Comparison of ENCODE assay signal across 14 cellular contexts in genomic region chr11:128852327-128853023, GRCh38. TPM values are rescaled to one million over a fixed set of nuclear protein-coding genes. Genes with fewer than 3 reads are reported as not detected.
"Had no signal": no experiment of that assay in that cellular context is flagged by ENCODE, and none has a peak within 500 bp of the region (broad histone marks: within the 10 kb centered on the region; RNA-seq: fewer than 3 reads in every experiment).

No MANE protein-coding gene starts in this region.

- ATAC-seq: naive thymus-derived CD4-positive, alpha-beta T cell; stimulated activated memory B cell treated with anti-CD40 and anti-IgM and Interleukin-4, amounts not matched to agents 10 μg/mL and 1 μg/mL and 100 μg/mL, for 72 hours had no signal

- H3K27ac ChIP-seq: brain microvascular endothelial cell, esophagus muscularis mucosa had no signal

- H3K4me3 ChIP-seq: esophagus muscularis mucosa had no signal

- H3K4me1 ChIP-seq: esophagus muscularis mucosa had no signal

- DNase-seq: activated CD4-positive, alpha-beta T cell treated with anti-CD3 and anti-CD28 coated beads, Interleukin-2, amount 50 U/mL, for 1 hour; activated effector memory CD4-positive, alpha-beta T cell treated with anti-CD3 and anti-CD28 coated beads, Interleukin-2, amount 50 U/mL, for 16 hours; activated T-cell treated with anti-CD3 and anti-CD28 coated beads, Interleukin-2, amount 50 U/mL, for 1 hour; amygdala; brain microvascular endothelial cell; naive thymus-derived CD4-positive, alpha-beta T cell had no signal

- H3K27me3 ChIP-seq: brain microvascular endothelial cell, esophagus muscularis mucosa had no signal

- FAIRE-seq: islet of Langerhans had no signal

- H3K9me3 ChIP-seq: esophagus muscularis mucosa had no signal

- H3K36me3 ChIP-seq: brain microvascular endothelial cell, esophagus muscularis mucosa had no signal

RNA-seq across cellular contexts. Expression of gene KCNJ1, which starts 14.6 kb away (rescaled TPM):
- total RNA-seq: cerebellum; esophagus muscularis mucosa; fibroblast of villous mesenchyme; naive thymus-derived CD4-positive, alpha-beta T cell; T-helper 2 cell treated with Interferon-gamma antibody and Interleukin-4, amounts not matched to agents 100 ng/mL and 5 ng/mL, for 36 hours had no signal

RNA-seq across cellular contexts. Expression of gene KCNJ5, which starts 38.7 kb away (rescaled TPM):
- total RNA-seq: dermis microvascular lymphatic vessel endothelial cell; lung microvascular endothelial cell; T-helper 2 cell treated with Interferon-gamma antibody and Interleukin-4, amounts not matched to agents 100 ng/mL and 5 ng/mL, for 36 hours had no signal
- polyA plus RNA-seq: naive thymus-derived CD4-positive, alpha-beta T cell had no signal
